ENCODE assay signal across 26 cellular contexts in the genomic region with DNA sequence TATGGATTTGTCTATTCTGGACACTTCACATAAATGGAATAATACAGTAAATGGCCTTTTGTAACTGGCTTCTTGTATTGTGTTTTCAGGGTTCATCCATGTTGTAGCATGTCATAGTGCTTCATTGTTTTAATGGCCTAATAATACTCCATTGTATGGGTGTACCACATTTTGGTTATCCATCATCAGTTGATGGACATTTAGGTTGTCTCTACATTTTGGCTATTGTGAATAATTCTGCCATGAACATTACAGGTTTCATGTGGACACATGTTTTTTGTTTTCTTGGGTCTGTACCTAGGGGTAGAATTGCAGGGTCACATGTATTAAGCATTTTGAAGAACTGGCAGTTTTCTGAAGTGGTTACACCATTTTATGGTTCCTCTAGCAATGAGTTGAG.
"Had no signal": no experiment of that assay in that cellular context is flagged by ENCODE, and none has a peak within 500 bp of the region (broad histone marks: within the 10 kb centered on the region; RNA-seq: fewer than 3 reads in every experiment).

No MANE protein-coding gene starts in this region.

- H3K4me2 ChIP-seq: smooth muscle cell had no signal

- DNase-seq: naive thymus-derived CD8-positive, alpha-beta T cell; nephron progenitor cell; nucleus accumbens; pancreas; psoas muscle; right cardiac atrium; spleen; stimulated activated CD4-positive, alpha-beta T cell treated with anti-CD3 and anti-CD28 coated beads, Interleukin-12 subunit alpha, Interleukin-12 subunit beta, amount 100 ng/mL, for 4 hours; stimulated activated CD4-positive, alpha-beta T cell treated with anti-CD3 and anti-CD28 coated beads, Interleukin-1b, Interleukin-23, amount 100 ng/mL, for 48 hours; stimulated activated CD4-positive, alpha-beta T cell treated with anti-CD3 and anti-CD28 coated beads, Interleukin-4, amount 100 ng/mL, for 24 hours; stimulated activated naive B cell treated with anti-CD40 and anti-IgM and Interleukin-4, amounts not matched to agents 10 μg/mL and 1 μg/mL and 100 μg/mL, for 72 hours; stimulated activated naive CD4-positive, alpha-beta T cell treated with Interleukin-2 at 50 U/mL for 16 hours; stomach; thyroid gland; trophoblast cell; upper lobe of left lung had no signal

- H3K4me1 ChIP-seq: psoas muscle, thyroid gland, upper lobe of left lung, vagina had no signal

- H3K9me3 ChIP-seq: pancreas, psoas muscle, thyroid gland, vagina had no signal

- H3K27ac ChIP-seq: neutrophil, pancreas, psoas muscle, skin epidermis, stomach, thoracic aorta, thyroid gland, tibial nerve, upper lobe of left lung, vagina had no signal

- H3K36me3 ChIP-seq: neutrophil, pancreas, spleen, stomach, thoracic aorta, thyroid gland, upper lobe of left lung, vagina had no signal

- H3K4me3 ChIP-seq: pancreas, psoas muscle, skin epidermis, spleen, stomach, thoracic aorta, thyroid gland, tibial nerve, upper lobe of left lung, vagina had no signal

- FAIRE-seq: pancreas, urothelium cell line had no signal

- ATAC-seq: naive thymus-derived CD8-positive, alpha-beta T cell; natural killer cell treated with Interleukin-12 subunit alpha and Interleukin-12 subunit beta and Interleukin-15 and Interleukin-18, amount 100 ng/mL, for 72 hours; pancreas; psoas muscle; right cardiac atrium; sciatic nerve; stimulated activated effector memory CD8-positive, alpha-beta T cell treated with anti-CD3 and anti-CD28 coated beads, Interleukin-12 subunit alpha, Interleukin-12 subunit beta, amount 100 ng/mL, for 72 hours; stimulated activated naive B cell treated with anti-CD40 and anti-IgM and Interleukin-4, amounts not matched to agents 10 μg/mL and 1 μg/mL and 100 μg/mL, for 72 hours had no signal

- H3K27me3 ChIP-seq: neutrophil, pancreas, spleen, stomach, thyroid gland, tibial nerve, upper lobe of left lung, vagina had no signal
